In genomic region chr4:141782205-141782604, GRCh38 we compare ENCODE assay signal across 26 cellular contexts.
"Had no signal": no experiment of that assay in that cellular context is flagged by ENCODE, and none has a peak within 500 bp of the region (broad histone marks: within the 10 kb centered on the region; RNA-seq: fewer than 3 reads in every experiment).

No MANE protein-coding gene starts in this region.

- H3K27ac ChIP-seq: colonic mucosa, epithelial cell of prostate, esophagus squamous epithelium, gastrocnemius medialis, heart right ventricle, left lung, lower lobe of right lung had no signal

- ATAC-seq: effector memory CD8-positive, alpha-beta T cell; esophagus mucosa; gastrocnemius medialis; heart right ventricle; left cardiac atrium; left lung; left ventricle myocardium superior; lower lobe of right lung; mucosa of descending colon had no signal

- H3K4me1 ChIP-seq: colonic mucosa, esophagus squamous epithelium, gastrocnemius medialis, heart right ventricle, left lung, lower lobe of right lung had no signal

- FAIRE-seq: endometrium, islet of Langerhans, keratinocyte had no signal

- H3K36me3 ChIP-seq: colonic mucosa, esophagus squamous epithelium, gastrocnemius medialis, heart right ventricle, left lung, lower lobe of right lung had no signal

- DNase-seq: colonic mucosa; cortex of kidney; effector CD8-positive, alpha-beta T cell; effector memory CD8-positive, alpha-beta T cell; endodermal cell; erythroblast; esophagus squamous epithelium; foreskin fibroblast; foreskin melanocyte; gastrocnemius medialis; glutamatergic neuron; head of caudate nucleus; heart right ventricle; hippocampal formation; left cardiac atrium; left lung; left ventricle myocardium superior; lower lobe of right lung; mesenchymal stem cell; mucosa of descending colon; naive B cell had no signal

- H3K27me3 ChIP-seq: colonic mucosa, esophagus squamous epithelium, gastrocnemius medialis, heart right ventricle, left lung had no signal

- H3K9me3 ChIP-seq: colonic mucosa, esophagus squamous epithelium, gastrocnemius medialis, left lung, lower lobe of right lung, mucosa of descending colon had no signal

- H3K4me3 ChIP-seq: colonic mucosa, esophagus squamous epithelium, gastrocnemius medialis, heart right ventricle, left lung, lower lobe of right lung, mucosa of descending colon had no signal
